8 cellular contexts compared by ENCODE assay signal in genomic region chr1:65253800-65254319, GRCh38. TPM values are rescaled to one million over a fixed set of nuclear protein-coding genes. Genes with fewer than 3 reads are reported as not detected.
DNase-seq lines count a peak whose midpoint lies in the region; ATAC-seq and TF ChIP-seq lines count a peak whose summit lies in the region.

No MANE protein-coding gene starts in this region.

- peaks cover 0 to 5% of the 10 kb centered on the region in 2 donors for H3K4me1 ChIP-seq in lung (ENCODE audit: control insufficient read depth in 2 of 2, insufficient read depth in 2 of 2, low read length in 2 of 2)
- no peaks in the 10 kb centered on the region for H3K4me1 ChIP-seq in uterus

- no peaks in the 10 kb centered on the region for H3K36me3 ChIP-seq in lung (ENCODE audit: control insufficient read depth in 2 of 2, insufficient read depth in 2 of 2, low read length in 2 of 2)
- no peaks in the 10 kb centered on the region for H3K36me3 ChIP-seq in uterus

- peak; percentile 33 for ATAC-seq in GM19324 (IDR thresholded peaks at IDR 0.05; ENCODE audit: low FRiP score, unreplicated experiment)
- peak; percentile 19 for ATAC-seq in HG03469 (IDR thresholded peaks at IDR 0.05; ENCODE audit: unreplicated experiment)
- peak; percentile 14 for ATAC-seq in lung (ENCODE audit: insufficient read depth, low FRiP score)

- in situ Hi-C loops in astrocyte of the spinal cord (cut with HindIII; ENCODE audit: low sequenced_read_pairs) = no loop called here

- TF ChIP-seq POLR2A in uterus (IDR thresholded peaks at IDR 0.05) = no peak

- H3K27me3 ChIP-seq in lung (ENCODE audit: control insufficient read depth, insufficient read depth) = no peaks in the 10 kb centered on the region
- H3K27me3 ChIP-seq in uterus = no peaks in the 10 kb centered on the region

- peak overlapping the region; percentile 62 for H3K4me3 ChIP-seq in AG09309 (ENCODE audit: control insufficient read depth, low read depth, low read length)
- H3K4me3 ChIP-seq in astrocyte of the spinal cord (ENCODE audit: low read depth, low read length) = peak overlapping the region; percentile 56
- peak overlapping the region; percentile 50 for H3K4me3 ChIP-seq in lung
- H3K4me3 ChIP-seq in uterus = peak overlapping the region; percentile 28 to 85

- 3% methylated on average over 15 of the region's 15 CpGs for WGBS in lung, 2 donors

- no peak for DNase-seq in AG09309 (ENCODE audit: low read depth)
- DNase-seq in astrocyte of the spinal cord (ENCODE audit: low read depth, low spot score) = peak; percentile 33
- no peak for DNase-seq in lung (ENCODE audit: low spot score)
- DNase-seq in uterus = no peak
- no peak for DNase-seq in GF-D8 (lab: John Stamatoyannopoulos, UW)
- DNase-seq in effector CD4-positive, alpha-beta T cell = no peak

- TF ChIP-seq CTCF in AG09309 (IDR thresholded peaks at IDR 0.05; ENCODE audit: control insufficient read depth, insufficient read depth, low read depth, low read length, missing control alignments) (no peak), astrocyte of the spinal cord (IDR thresholded peaks at IDR 0.05; ENCODE audit: low read depth, low read length) (no peak), lung (IDR thresholded peaks at IDR 0.05; ENCODE audit: control extremely low read depth, extremely low read depth) (no peak), uterus (IDR thresholded peaks at IDR 0.05) (no peak)

- H3K9me3 ChIP-seq in lung (ENCODE audit: control insufficient read depth in 2 of 2, insufficient read depth in 1 of 2, low read length in 1 of 2) (no peaks in the 10 kb centered on the region), uterus (no peaks in the 10 kb centered on the region)

- intact Hi-C loops in uterus (cut with DNase I; ENCODE audit: low total_unique reads) = no loop called here

- peak overlapping the region; percentile 70 to 73 for H3K27ac ChIP-seq in lung (ENCODE audit: low read depth in 1 of 2, low read length in 1 of 2)
- peak overlapping the region in 1 of 2 donors; percentile 41 for H3K27ac ChIP-seq in uterus

RNA-seq across cellular contexts. Expression of gene DNAJC6, which starts 55.5 kb away (rescaled TPM):
- 1 to 10 TPM; 4.6 to 5.0 TPM for total RNA-seq in lung
- polyA plus RNA-seq in lung = 1 to 10 TPM in 1 of 2 donors, under 1 TPM in 1; 0.96 to 1.4 TPM
- total RNA-seq in uterus = 10 to 100 TPM in 1 of 4 donors, 1 to 10 TPM in 3; 3.1 to 11.3 (median 4.2) TPM
